Comparison of ENCODE assay signal across 8 cellular contexts in the genomic region with DNA sequence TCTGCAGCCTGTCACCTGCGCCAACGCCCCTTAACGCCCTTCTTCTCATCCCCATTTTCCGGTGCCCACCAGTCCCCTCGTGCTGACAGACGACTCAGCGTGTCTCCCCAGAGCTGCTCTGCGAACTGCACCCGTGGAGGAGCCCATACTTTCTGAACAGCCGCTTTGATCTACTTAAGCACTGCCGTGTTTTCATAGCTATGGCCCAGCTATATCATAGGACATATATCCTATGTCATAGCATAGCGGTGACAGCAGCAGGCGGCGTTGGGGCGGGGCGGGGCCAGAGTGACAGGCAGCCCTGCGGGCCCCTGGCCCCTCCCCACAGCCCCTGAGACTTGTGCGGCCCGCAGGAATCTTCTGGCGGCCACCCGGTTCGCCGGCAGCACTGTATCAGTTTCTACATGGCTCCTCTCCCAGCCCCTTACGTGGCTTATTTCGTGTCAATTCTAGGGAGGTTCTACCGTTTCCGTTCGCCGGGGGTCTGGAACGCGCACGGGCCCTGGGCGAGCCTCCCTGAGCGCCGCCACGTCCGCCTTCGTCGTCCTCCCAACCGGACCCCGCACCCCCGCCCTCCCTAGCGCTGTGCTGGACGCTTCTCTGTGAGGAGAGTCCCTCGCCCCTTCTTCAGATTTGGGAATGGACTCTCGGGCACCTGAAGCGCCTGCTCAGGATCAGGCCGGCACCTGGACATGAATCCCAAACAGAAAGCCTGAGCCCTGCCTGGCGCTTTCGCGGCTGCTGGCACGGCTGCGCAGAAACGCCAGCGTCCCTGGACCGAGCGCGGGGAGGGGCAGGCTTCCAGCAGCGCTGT. TPM values are rescaled to one million over a fixed set of nuclear protein-coding genes. Genes with fewer than 3 reads are reported as not detected.
DNase-seq lines count a peak whose midpoint lies in the region; ATAC-seq, FAIRE-seq and TF ChIP-seq lines count a peak whose summit lies in the region.

No MANE protein-coding gene starts in this region.

- no peaks in the 10 kb centered on the region for H3K36me3 Mint-ChIP-seq in neural progenitor cell

- no peak for TF ChIP-seq CTCF in RWPE1 (conservative IDR thresholded peaks at IDR 0.05; ENCODE audit: low read depth)
- TF ChIP-seq CTCF in neural progenitor cell (IDR thresholded peaks at IDR 0.05): no peak
- TF ChIP-seq CTCF in thyroid gland (IDR thresholded peaks at IDR 0.05): no peak

- TF ChIP-seq POLR2A in thyroid gland (IDR thresholded peaks at IDR 0.05): peak in 1 of 2 donors; percentile 79

- peak overlapping the region; percentile 73 for H3K27ac ChIP-seq in RWPE1
- H3K27ac ChIP-seq in neural progenitor cell: no peak overlapping the region
- H3K27ac ChIP-seq in thyroid gland: peak overlapping the region; percentile 88 to 92 (median 90)

- intact Hi-C loops in thyroid gland (cut with DNase I): no loop called here

- CTCF ChIA-PET in RWPE1 (lab: Yijun Ruan, JAX): no interaction called here

- H3K4me1 Mint-ChIP-seq in neural progenitor cell: peaks cover 34% of the 10 kb centered on the region

- no peaks in the 10 kb centered on the region for H3K9me3 Mint-ChIP-seq in neural progenitor cell

- H3K4me3 ChIP-seq in neural progenitor cell (peak overlapping the region; percentile 75), thyroid gland (replicated peaks in 1 of 3) (peak overlapping the region; percentile 59 to 75 (median 61))

- peak overlapping the region; percentile 86 for H3K4me3 Mint-ChIP-seq in neural progenitor cell

- H4K20me1 ChIP-seq in neural progenitor cell (ENCODE audit: low read depth): no peaks in the 10 kb centered on the region

- no peaks in the 10 kb centered on the region for H3K36me3 ChIP-seq in neural progenitor cell
- H3K36me3 ChIP-seq in thyroid gland: no peaks in the 10 kb centered on the region

- peak; percentile 87 for ATAC-seq in GM21786 (IDR thresholded peaks at IDR 0.05; ENCODE audit: unreplicated experiment)

- H3K27me3 ChIP-seq in neural progenitor cell (peaks cover 18% of the 10 kb centered on the region), thyroid gland (no peaks in the 10 kb centered on the region)

- peak overlapping the region; percentile 84 for H3K4me2 ChIP-seq in neural progenitor cell

- H3K4me1 ChIP-seq in neural progenitor cell: peaks cover 11% of the 10 kb centered on the region
- peaks cover 6 to 22% of the 10 kb centered on the region in 2 donors for H3K4me1 ChIP-seq in thyroid gland

- peaks cover 5% of the 10 kb centered on the region for H3K27me3 Mint-ChIP-seq in neural progenitor cell (ENCODE audit: insufficient read depth, low read depth)

- peak; percentile 78 for DNase-seq in EH (ENCODE audit: low read depth)
- DNase-seq in KBM-7: peak; percentile 77
- peak; percentile 53 for DNase-seq in RWPE1 (ENCODE audit: low spot score)
- peak; percentile 76 for DNase-seq in activated naive CD4-positive, alpha-beta T cell treated with Interleukin-2 at 50 U/mL for 16 hours
- peak; percentile 49 to 69 for DNase-seq in frontal cortex (ENCODE audit: low spot score in 2 of 2)
- DNase-seq in neural progenitor cell (ENCODE audit: low spot score): peak; percentile 84
- DNase-seq in thyroid gland: peak; percentile 83 to 86

- no peak for FAIRE-seq in frontal cortex (lab: Jason Lieb, UNC)

- POLR2A ChIA-PET in RWPE1 (lab: Yijun Ruan, JAX; ENCODE audit: low non-redundant PET): interaction anchor here (0.5 kb wide), 1 partner anchor 30 kb away, joined by 5 read pairs; no protein-coding TSS in a partner anchor

- no peak overlapping the region for H3K27ac Mint-ChIP-seq in neural progenitor cell

- 1 to 2% methylated on average over 40 to 58 of the region's 59 CpGs for WGBS in thyroid gland, 2 donors

- H3K79me2 ChIP-seq in neural progenitor cell (ENCODE audit: low read depth): no peaks in the 10 kb centered on the region

- peak overlapping the region; percentile 10 for H3K9ac ChIP-seq in neural progenitor cell

- no peaks in the 10 kb centered on the region for H3F3A ChIP-seq in neural progenitor cell (ENCODE audit: low read depth)

- no peaks in the 10 kb centered on the region for H3K9me3 ChIP-seq in neural progenitor cell (ENCODE audit: low read depth)
- no peaks in the 10 kb centered on the region for H3K9me3 ChIP-seq in thyroid gland

- H2AFZ ChIP-seq in neural progenitor cell (replicated peaks): peak overlapping the region; percentile 99

- in situ Hi-C loops in KBM-7 (cut with MboI; ENCODE audit: low pct_unique_long_range_greater_than_20kb, low sequenced_read_pairs): no loop called here

RNA-seq across cellular contexts. Expression of gene PTPN18, which starts 35.4 kb away (rescaled TPM):
- total RNA-seq in frontal cortex: 11.8 TPM
- total RNA-seq in neural progenitor cell (ENCODE audit: low replicate concordance): 4.0 and 17.6 TPM in 2 replicates
- 10 to 100 TPM; 45.5 to 69.8 (median 57.4) TPM for total RNA-seq in thyroid gland

RNA-seq across cellular contexts. Expression of gene IMP4, which starts 48.6 kb away (rescaled TPM):
- 37.5 TPM for total RNA-seq in frontal cortex
- 23.3 and 51.4 TPM in 2 replicates for total RNA-seq in neural progenitor cell (ENCODE audit: low replicate concordance)
- 10 to 100 TPM; 69.5 to 98.6 (median 94.4) TPM for total RNA-seq in thyroid gland
